Comparison of ENCODE assay signal across 8 cellular contexts in the genomic region with DNA sequence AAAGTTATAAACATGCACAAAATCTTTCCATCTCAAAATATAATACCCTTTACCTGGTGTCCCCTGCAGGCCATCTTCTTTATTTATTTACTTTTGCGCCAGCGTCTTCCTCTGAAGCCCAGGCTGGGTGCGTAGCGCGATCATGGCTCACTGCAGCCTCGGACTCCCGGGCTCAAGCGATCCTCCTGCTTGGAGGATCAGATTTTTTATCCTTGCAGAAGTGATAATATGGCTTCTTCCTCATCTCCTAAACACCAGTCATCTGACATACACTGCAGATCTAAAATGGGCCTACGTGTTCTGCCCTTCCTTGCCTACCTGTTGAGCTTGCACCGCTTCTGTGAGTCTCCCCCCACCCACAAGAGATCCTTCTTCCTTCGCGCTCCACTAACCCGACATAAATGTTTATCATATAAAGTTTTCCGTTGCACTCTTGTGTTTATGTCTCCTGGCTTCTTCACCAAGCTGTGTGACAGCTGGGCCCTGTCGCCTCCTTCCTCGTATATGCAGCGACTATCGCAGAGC. TPM values are rescaled to one million over a fixed set of nuclear protein-coding genes. Genes with fewer than 3 reads are reported as not detected.
DNase-seq lines count a peak whose midpoint lies in the region; ATAC-seq and TF ChIP-seq lines count a peak whose summit lies in the region.

No MANE protein-coding gene starts in this region.

- peak overlapping the region; percentile 42 for H3K9ac ChIP-seq in NT2/D1 (ENCODE audit: insufficient read length, low read depth)

- H4K20me1 ChIP-seq in DOHH2 (ENCODE audit: control insufficient read depth, insufficient read depth, low read depth, low read length), result peaks cover 15% of the 10 kb centered on the region

- peak; percentile 17 for ATAC-seq in GM21825 (IDR thresholded peaks at IDR 0.05; ENCODE audit: unreplicated experiment)

- peak overlapping the region; percentile 66 for H3K4me2 ChIP-seq in DOHH2 (ENCODE audit: low read length)

- peaks cover 49% of the 10 kb centered on the region for H3K79me2 ChIP-seq in DOHH2 (ENCODE audit: control insufficient read depth, low read length)

- no peaks in the 10 kb centered on the region for H3K9me3 ChIP-seq in DOHH2 (ENCODE audit: control insufficient read depth, insufficient read depth, low read length)
- no peaks in the 10 kb centered on the region for H3K9me3 ChIP-seq in NT2/D1 (ENCODE audit: insufficient read depth, low read length)

- DNase-seq in NT2/D1 (ENCODE audit: low read depth, low spot score) (no peak), fibroblast of villous mesenchyme (ENCODE audit: low read depth) (no peak), skeletal muscle cell (ENCODE audit: low read depth) (no peak), NCI-H2171 (lab: John Stamatoyannopoulos, UW) (no peak), H4 (ENCODE audit: low spot score) (no peak), NCI-H1092 (lab: John Stamatoyannopoulos, UW) (no peak)

- H3K4me1 ChIP-seq in DOHH2 (ENCODE audit: control insufficient read depth, low read length) (peaks cover 46% of the 10 kb centered on the region), NT2/D1 (ENCODE audit: insufficient read depth, insufficient read length) (peaks cover 2% of the 10 kb centered on the region)

- TF ChIP-seq CTCF in DOHH2 (IDR thresholded peaks at IDR 0.05; ENCODE audit: low read depth, low read length, poor library complexity, severe bottlenecking) (no peak), fibroblast of villous mesenchyme (IDR thresholded peaks at IDR 0.05; ENCODE audit: insufficient read depth, low read depth, low read length) (no peak)

- H3K27ac ChIP-seq in DOHH2 (ENCODE audit: low read depth, low read length), result peak overlapping the region; percentile 40

- H3F3A ChIP-seq in DOHH2 (ENCODE audit: control insufficient read depth, insufficient read depth), result no peaks in the 10 kb centered on the region

- H3K4me3 ChIP-seq in DOHH2 (ENCODE audit: low read length) (peak overlapping the region; percentile 87), NT2/D1 (ENCODE audit: insufficient read length, low read depth) (peak overlapping the region; percentile 72), fibroblast of villous mesenchyme (ENCODE audit: low read depth, low read length) (peak overlapping the region; percentile 97), skeletal muscle cell (ENCODE audit: low read depth, low read length) (peak overlapping the region; percentile 95)

- H3K36me3 ChIP-seq in DOHH2 (ENCODE audit: control insufficient read depth, low read length) (peaks cover 39% of the 10 kb centered on the region), NT2/D1 (ENCODE audit: insufficient read depth, insufficient read length, low read length) (peaks cover 26% of the 10 kb centered on the region)

- H3K9me2 ChIP-seq in DOHH2 (replicated peaks; ENCODE audit: control insufficient read depth, low read length), result no peaks in the 10 kb centered on the region

- H3K27me3 ChIP-seq in DOHH2 (ENCODE audit: control insufficient read depth, low read length), result no peaks in the 10 kb centered on the region
- H3K27me3 ChIP-seq in NT2/D1 (ENCODE audit: insufficient read depth, insufficient read length), result no peaks in the 10 kb centered on the region

RNA-seq across cellular contexts. Expression of a gene that starts 0.5 kb away (rescaled TPM):
- total RNA-seq in fibroblast of villous mesenchyme, result 166 and 232 TPM in 2 replicates
- 607 and 630 TPM in 2 replicates for total RNA-seq in H4 (2014; rRNA removed; shearing (Covaris generic))

RNA-seq across cellular contexts. Expression of a gene that starts 32.8 kb away (rescaled TPM):
- total RNA-seq in fibroblast of villous mesenchyme, result 17.7 and 31.5 TPM in 2 replicates
- 106 and 153 TPM in 2 replicates for total RNA-seq in H4 (2014; rRNA removed; shearing (Covaris generic))
